2 cellular contexts compared by ENCODE assay signal in genomic region chr3:15753056-15753710, GRCh38.
TF ChIP-seq lines count a peak whose summit lies in the region.

No MANE protein-coding gene starts in this region.

TF ChIP-seq in SK-N-SH, 30 proteins besides CTCF, POLR2A, EP300 and RAD21 (continued from another document):
- TF ChIP-seq MXI1 (IDR thresholded peaks at IDR 0.05; ENCODE audit: low read depth, low read length) = no peak
- no peak for TF ChIP-seq USF1 (IDR thresholded peaks at IDR 0.05; ENCODE audit: borderline replicate concordance, low read depth)
- TF ChIP-seq, protein P1, sequence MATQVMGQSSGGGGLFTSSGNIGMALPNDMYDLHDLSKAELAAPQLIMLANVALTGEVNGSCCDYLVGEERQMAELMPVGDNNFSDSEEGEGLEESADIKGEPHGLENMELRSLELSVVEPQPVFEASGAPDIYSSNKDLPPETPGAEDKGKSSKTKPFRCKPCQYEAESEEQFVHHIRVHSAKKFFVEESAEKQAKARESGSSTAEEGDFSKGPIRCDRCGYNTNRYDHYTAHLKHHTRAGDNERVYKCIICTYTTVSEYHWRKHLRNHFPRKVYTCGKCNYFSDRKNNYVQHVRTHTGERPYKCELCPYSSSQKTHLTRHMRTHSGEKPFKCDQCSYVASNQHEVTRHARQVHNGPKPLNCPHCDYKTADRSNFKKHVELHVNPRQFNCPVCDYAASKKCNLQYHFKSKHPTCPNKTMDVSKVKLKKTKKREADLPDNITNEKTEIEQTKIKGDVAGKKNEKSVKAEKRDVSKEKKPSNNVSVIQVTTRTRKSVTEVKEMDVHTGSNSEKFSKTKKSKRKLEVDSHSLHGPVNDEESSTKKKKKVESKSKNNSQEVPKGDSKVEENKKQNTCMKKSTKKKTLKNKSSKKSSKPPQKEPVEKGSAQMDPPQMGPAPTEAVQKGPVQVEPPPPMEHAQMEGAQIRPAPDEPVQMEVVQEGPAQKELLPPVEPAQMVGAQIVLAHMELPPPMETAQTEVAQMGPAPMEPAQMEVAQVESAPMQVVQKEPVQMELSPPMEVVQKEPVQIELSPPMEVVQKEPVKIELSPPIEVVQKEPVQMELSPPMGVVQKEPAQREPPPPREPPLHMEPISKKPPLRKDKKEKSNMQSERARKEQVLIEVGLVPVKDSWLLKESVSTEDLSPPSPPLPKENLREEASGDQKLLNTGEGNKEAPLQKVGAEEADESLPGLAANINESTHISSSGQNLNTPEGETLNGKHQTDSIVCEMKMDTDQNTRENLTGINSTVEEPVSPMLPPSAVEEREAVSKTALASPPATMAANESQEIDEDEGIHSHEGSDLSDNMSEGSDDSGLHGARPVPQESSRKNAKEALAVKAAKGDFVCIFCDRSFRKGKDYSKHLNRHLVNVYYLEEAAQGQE (IDR thresholded peaks at IDR 0.05; ENCODE audit: low read depth, low read length) = no peak
- TF ChIP-seq ELF1 (IDR thresholded peaks at IDR 0.05) = no peak
- no peak for TF ChIP-seq EZH2phosphoT487 (IDR thresholded peaks at IDR 0.05; ENCODE audit: borderline replicate concordance, low read depth)
- no peak for TF ChIP-seq FOXJ3 (CRISPR knock-in tag; IDR thresholded peaks at IDR 0.05)

TF ChIP-seq in SK-N-SH treated with all-trans-retinoic acid at 6 μM for 48 hours, 23 proteins besides CTCF, POLR2A, EP300 and RAD21 (continued from another document):
- TF ChIP-seq, protein P2, sequence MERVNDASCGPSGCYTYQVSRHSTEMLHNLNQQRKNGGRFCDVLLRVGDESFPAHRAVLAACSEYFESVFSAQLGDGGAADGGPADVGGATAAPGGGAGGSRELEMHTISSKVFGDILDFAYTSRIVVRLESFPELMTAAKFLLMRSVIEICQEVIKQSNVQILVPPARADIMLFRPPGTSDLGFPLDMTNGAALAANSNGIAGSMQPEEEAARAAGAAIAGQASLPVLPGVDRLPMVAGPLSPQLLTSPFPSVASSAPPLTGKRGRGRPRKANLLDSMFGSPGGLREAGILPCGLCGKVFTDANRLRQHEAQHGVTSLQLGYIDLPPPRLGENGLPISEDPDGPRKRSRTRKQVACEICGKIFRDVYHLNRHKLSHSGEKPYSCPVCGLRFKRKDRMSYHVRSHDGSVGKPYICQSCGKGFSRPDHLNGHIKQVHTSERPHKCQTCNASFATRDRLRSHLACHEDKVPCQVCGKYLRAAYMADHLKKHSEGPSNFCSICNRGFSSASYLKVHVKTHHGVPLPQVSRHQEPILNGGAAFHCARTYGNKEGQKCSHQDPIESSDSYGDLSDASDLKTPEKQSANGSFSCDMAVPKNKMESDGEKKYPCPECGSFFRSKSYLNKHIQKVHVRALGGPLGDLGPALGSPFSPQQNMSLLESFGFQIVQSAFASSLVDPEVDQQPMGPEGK (CRISPR knock-in tag; IDR thresholded peaks at IDR 0.05; ENCODE audit: borderline replicate concordance) = no peak
- TF ChIP-seq, protein P3, sequence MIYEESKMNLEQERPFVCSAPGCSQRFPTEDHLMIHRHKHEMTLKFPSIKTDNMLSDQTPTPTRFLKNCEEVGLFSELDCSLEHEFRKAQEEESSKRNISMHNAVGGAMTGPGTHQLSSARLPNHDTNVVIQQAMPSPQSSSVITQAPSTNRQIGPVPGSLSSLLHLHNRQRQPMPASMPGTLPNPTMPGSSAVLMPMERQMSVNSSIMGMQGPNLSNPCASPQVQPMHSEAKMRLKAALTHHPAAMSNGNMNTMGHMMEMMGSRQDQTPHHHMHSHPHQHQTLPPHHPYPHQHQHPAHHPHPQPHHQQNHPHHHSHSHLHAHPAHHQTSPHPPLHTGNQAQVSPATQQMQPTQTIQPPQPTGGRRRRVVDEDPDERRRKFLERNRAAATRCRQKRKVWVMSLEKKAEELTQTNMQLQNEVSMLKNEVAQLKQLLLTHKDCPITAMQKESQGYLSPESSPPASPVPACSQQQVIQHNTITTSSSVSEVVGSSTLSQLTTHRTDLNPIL (CRISPR knock-in tag; IDR thresholded peaks at IDR 0.05; ENCODE audit: low read depth) = no peak
- no peak for TF ChIP-seq ZC3H10 (CRISPR knock-in tag; IDR thresholded peaks at IDR 0.05)
- TF ChIP-seq ZFP3 (CRISPR knock-in tag; IDR thresholded peaks at IDR 0.05) = no peak
- no peak for TF ChIP-seq TCF4 (CRISPR knock-in tag; IDR thresholded peaks at IDR 0.05; ENCODE audit: borderline replicate concordance)
- no peak for TF ChIP-seq ARNTL (CRISPR knock-in tag; IDR thresholded peaks at IDR 0.05; ENCODE audit: borderline replicate concordance, low read depth)
